ENCODE assay signal across 8 cellular contexts in genomic region chr12:26274441-26275312, GRCh38.
DNase-seq lines count a peak whose midpoint lies in the region; FAIRE-seq and TF ChIP-seq lines count a peak whose summit lies in the region.

No MANE protein-coding gene starts in this region.

- H3K4me3 ChIP-seq in KMS-11 (IDR thresholded peaks at IDR 0.05; ENCODE audit: insufficient read depth, low read depth, low read length) (no peak overlapping the region), neuron (ENCODE audit: low read length) (no peak overlapping the region), tibial artery (no peak overlapping the region)

- H3K9ac ChIP-seq in KMS-11: peak overlapping the region; percentile 46; the same call in 1 of the 2 replicates

- H4K20me1 ChIP-seq in KMS-11 (ENCODE audit: insufficient read depth): no peaks in the 10 kb centered on the region

- H3K27me3 ChIP-seq in KMS-11 (ENCODE audit: insufficient read depth, low read depth): no peaks in the 10 kb centered on the region
- no peaks in the 10 kb centered on the region for H3K27me3 ChIP-seq in neuron (ENCODE audit: insufficient read depth, low read length)
- no peaks in the 10 kb centered on the region for H3K27me3 ChIP-seq in tibial artery

- H3K9me3 Mint-ChIP-seq in activated CD4-positive, alpha-beta memory T cell treated with anti-CD3 and anti-CD28 coated beads, Interleukin-2, amount 10 ng/mL, durations not matched to agents 7 days and 5 days: no peaks in the 10 kb centered on the region

- intact Hi-C loops in tibial artery (cut with DNase I; ENCODE audit: low total_unique reads): loop anchor here (5.0 kb wide), 2 partner anchors 77 to 152 kb away; partner anchors contain the start of gene SSPN

- CTCF ChIA-PET in activated CD4-positive, alpha-beta memory T cell treated with anti-CD3 and anti-CD28 coated beads, Interleukin-2, amount 10 ng/mL, durations not matched to agents 7 days and 5 days (lab: Charles Lee): interaction anchor here (1.1 kb wide), 1 partner anchor 24 kb away, joined by 3 read pairs; no protein-coding TSS in a partner anchor

- H3K36me3 Mint-ChIP-seq in activated CD4-positive, alpha-beta memory T cell treated with anti-CD3 and anti-CD28 coated beads, Interleukin-2, amount 10 ng/mL, durations not matched to agents 7 days and 5 days (ENCODE audit: low read depth): no peaks in the 10 kb centered on the region

- peak overlapping the region; percentile 81 for H3K27ac ChIP-seq in KMS-11
- peak overlapping the region; percentile 67 to 85 for H3K27ac ChIP-seq in tibial artery

- H3K27me3 Mint-ChIP-seq in activated CD4-positive, alpha-beta memory T cell treated with anti-CD3 and anti-CD28 coated beads, Interleukin-2, amount 10 ng/mL, durations not matched to agents 7 days and 5 days: no peaks in the 10 kb centered on the region

- H3K27ac Mint-ChIP-seq in activated CD4-positive, alpha-beta memory T cell treated with anti-CD3 and anti-CD28 coated beads, Interleukin-2, amount 10 ng/mL, durations not matched to agents 7 days and 5 days: peak overlapping the region; percentile 25

- no peaks in the 10 kb centered on the region for H3K79me2 ChIP-seq in KMS-11 (ENCODE audit: insufficient read depth, low read depth)

- DNase-seq in GM12892 (ENCODE audit: insufficient read length) (peak; percentile 27), H4 (ENCODE audit: low spot score) (peak; percentile 99), fibroblast of the conjunctiva (ENCODE audit: low read depth) (peak; percentile 94), tibial artery (peak; percentile 93 to 94), NCI-H524 (lab: John Stamatoyannopoulos, UW) (no peak)
- DNase-seq in activated CD4-positive, alpha-beta memory T cell treated with anti-CD3 and anti-CD28 coated beads, Interleukin-2, amount 10 ng/mL, durations not matched to agents 7 days and 5 days: peak; percentile 51

- no peak overlapping the region for H3K4me3 Mint-ChIP-seq in activated CD4-positive, alpha-beta memory T cell treated with anti-CD3 and anti-CD28 coated beads, Interleukin-2, amount 10 ng/mL, durations not matched to agents 7 days and 5 days

- H3K36me3 ChIP-seq in KMS-11 (ENCODE audit: insufficient read depth) (no peaks in the 10 kb centered on the region), neuron (ENCODE audit: insufficient read depth, low read length) (no peaks in the 10 kb centered on the region), tibial artery (no peaks in the 10 kb centered on the region)

- H3K4me1 ChIP-seq in KMS-11 (ENCODE audit: low read depth, poor library complexity, severe bottlenecking): peaks cover 100% of the 10 kb centered on the region
- peaks cover 6% of the 10 kb centered on the region for H3K4me1 ChIP-seq in neuron (ENCODE audit: insufficient read depth, low read length)
- peaks cover 0 to 43% (median 37%) of the 10 kb centered on the region in 4 donors for H3K4me1 ChIP-seq in tibial artery

- no peaks in the 10 kb centered on the region for H3K9me3 ChIP-seq in neuron (ENCODE audit: low read length)
- H3K9me3 ChIP-seq in tibial artery: no peaks in the 10 kb centered on the region

- no peak for TF ChIP-seq POLR2A in GM12892 (IDR thresholded peaks at IDR 0.05; ENCODE audit: low read depth, low read length)

- peak overlapping the region; percentile 38; the same call in 1 of the 2 replicates for H2AFZ ChIP-seq in KMS-11 (ENCODE audit: low read depth)
- H2AFZ ChIP-seq in neuron (ENCODE audit: low read depth, low read length): peak overlapping the region; percentile 31

- peaks cover 18% of the 10 kb centered on the region for H3K4me1 Mint-ChIP-seq in activated CD4-positive, alpha-beta memory T cell treated with anti-CD3 and anti-CD28 coated beads, Interleukin-2, amount 10 ng/mL, durations not matched to agents 7 days and 5 days

- peak overlapping the region; percentile 49 for H3K4me2 ChIP-seq in KMS-11

- TF ChIP-seq CTCF in KMS-11 (conservative IDR thresholded peaks at IDR 0.05; ENCODE audit: low read depth, low read length) (no peak), tibial artery (IDR thresholded peaks at IDR 0.05) (no peak)

- POLR2A ChIA-PET in activated CD4-positive, alpha-beta memory T cell treated with anti-CD3 and anti-CD28 coated beads, Interleukin-2, amount 10 ng/mL, durations not matched to agents 7 days and 5 days (lab: Charles Lee): no interaction called here

- peak; percentile 91 for FAIRE-seq in GM12892 (lab: Jason Lieb, UNC)

Comparison
In these comparisons a context has a peak if more than half of its experiments do, and no peak if none do; other contexts are left out.
1. DNase-seq: peak in GM12892 (single experiment), H4 (single experiment), activated CD4-positive, alpha-beta memory T cell treated with anti-CD3 and anti-CD28 coated beads, Interleukin-2, amount 10 ng/mL, durations not matched to agents 7 days and 5 days (single experiment), fibroblast of the conjunctiva (single experiment) and tibial artery (2 of 2); none in NCI-H524 (0 of 2).